9 cellular contexts compared by ENCODE assay signal in the genomic region with DNA sequence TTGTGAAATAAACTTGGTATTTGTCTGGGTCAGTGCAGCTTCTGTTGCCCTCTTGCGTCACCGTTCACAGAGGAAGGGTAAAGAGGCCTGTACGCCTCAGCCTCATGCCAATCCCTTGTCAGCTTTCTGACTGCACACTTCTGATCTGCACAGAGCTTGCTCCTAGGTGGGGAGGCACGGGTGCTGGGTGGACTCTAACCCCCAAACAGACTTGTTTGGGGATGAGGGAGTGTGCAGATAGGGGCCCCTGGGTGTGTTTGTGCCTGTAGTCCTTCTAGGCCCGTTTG. TPM values are rescaled to one million over a fixed set of nuclear protein-coding genes. Genes with fewer than 3 reads are reported as not detected.
DNase-seq lines count a peak whose midpoint lies in the region; ATAC-seq, FAIRE-seq and TF ChIP-seq lines count a peak whose summit lies in the region.
"Had no signal": no experiment of that assay in that cellular context is flagged by ENCODE, and none has a peak within 500 bp of the region (broad histone marks: within the 10 kb centered on the region; RNA-seq: fewer than 3 reads in every experiment).

No MANE protein-coding gene starts in this region.

- peaks cover 0 to 37% (median 0%) of the 10 kb centered on the region in 3 donors for H3K36me3 ChIP-seq in tibial nerve

- no peak for TF ChIP-seq POLR2A in tibial nerve (IDR thresholded peaks at IDR 0.05)

- FAIRE-seq in D721Med (lab: Jason Lieb, UNC): no peak
- FAIRE-seq: GM12892 had no signal

- peak overlapping the region; percentile 76 for H3K27ac ChIP-seq in C4-2B
- peak overlapping the region in 2 of 4 donors; percentile 46 to 73 for H3K27ac ChIP-seq in tibial nerve

- peak overlapping the region; percentile 90 to 97 (median 97) for H3K4me3 Mint-ChIP-seq in brain
- H3K4me3 Mint-ChIP-seq in natural killer cell treated with Interleukin-12 subunit alpha and Interleukin-12 subunit beta and Interleukin-15 and Interleukin-18, amount 100 ng/mL, for 72 hours: peak overlapping the region; percentile 89

- H3K9me3 Mint-ChIP-seq in brain: no peaks in the 10 kb centered on the region
- H3K9me3 Mint-ChIP-seq in natural killer cell treated with Interleukin-12 subunit alpha and Interleukin-12 subunit beta and Interleukin-15 and Interleukin-18, amount 100 ng/mL, for 72 hours: no peaks in the 10 kb centered on the region

- TF ChIP-seq CTCF in C4-2B (conservative IDR thresholded peaks at IDR 0.05) (no peak), LNCaP clone FGC (IDR thresholded peaks at IDR 0.05; ENCODE audit: control insufficient read depth, extremely low read depth, insufficient read depth) (no peak), brain (conservative IDR thresholded peaks at IDR 0.05) (no peak), D721Med (IDR thresholded peaks at IDR 0.05; ENCODE audit: insufficient read depth, missing control alignments) (no peak), tibial nerve (IDR thresholded peaks at IDR 0.05) (no peak)

- no peak for ATAC-seq in natural killer cell treated with Interleukin-12 subunit alpha and Interleukin-12 subunit beta and Interleukin-15 and Interleukin-18, amount 100 ng/mL, for 72 hours
- ATAC-seq in HG02798 (IDR thresholded peaks at IDR 0.05; ENCODE audit: poor library complexity, unreplicated experiment): no peak

- peaks cover 74% of the 10 kb centered on the region for H3K4me1 Mint-ChIP-seq in brain
- peaks cover 51 to 52% of the 10 kb centered on the region in 2 donors for H3K4me1 Mint-ChIP-seq in natural killer cell treated with Interleukin-12 subunit alpha and Interleukin-12 subunit beta and Interleukin-15 and Interleukin-18, amount 100 ng/mL, for 72 hours (ENCODE audit: low read depth in 2 of 2)

- peak overlapping the region; percentile 7 to 96 (median 86) for H3K27ac Mint-ChIP-seq in brain
- no peak overlapping the region for H3K27ac Mint-ChIP-seq in natural killer cell treated with Interleukin-12 subunit alpha and Interleukin-12 subunit beta and Interleukin-15 and Interleukin-18, amount 100 ng/mL, for 72 hours

- 66 to 70% methylated on average over 5 of the region's 5 CpGs for WGBS in tibial nerve, 2 donors

- TF ChIP-seq EP300 in tibial nerve (IDR thresholded peaks at IDR 0.05): no peak

- no peaks in the 10 kb centered on the region for H3K27me3 ChIP-seq in tibial nerve

- peaks cover 0 to 69% (median 28%) of the 10 kb centered on the region in 4 donors for H3K4me1 ChIP-seq in tibial nerve

- H3K36me3 Mint-ChIP-seq in brain: peaks cover 32% of the 10 kb centered on the region
- peaks cover 24% of the 10 kb centered on the region for H3K36me3 Mint-ChIP-seq in natural killer cell treated with Interleukin-12 subunit alpha and Interleukin-12 subunit beta and Interleukin-15 and Interleukin-18, amount 100 ng/mL, for 72 hours

- peak overlapping the region; percentile 65 for H3K4me3 ChIP-seq in LNCaP clone FGC (ENCODE audit: low read depth, low read length)
- H3K4me3 ChIP-seq in tibial nerve: no peak overlapping the region

- peaks cover 4% of the 10 kb centered on the region for H3K27me3 Mint-ChIP-seq in brain
- no peaks in the 10 kb centered on the region for H3K27me3 Mint-ChIP-seq in natural killer cell treated with Interleukin-12 subunit alpha and Interleukin-12 subunit beta and Interleukin-15 and Interleukin-18, amount 100 ng/mL, for 72 hours

- H3K9me3 ChIP-seq in tibial nerve: no peaks in the 10 kb centered on the region

- DNase-seq in LNCaP clone FGC (ENCODE audit: low read depth): no peak
- DNase-seq in natural killer cell treated with Interleukin-12 subunit alpha and Interleukin-12 subunit beta and Interleukin-15 and Interleukin-18, amount 100 ng/mL, for 72 hours (ENCODE audit: low spot score): no peak
- no peak for DNase-seq in D721Med (ENCODE audit: insufficient read length, low spot score)
- no peak for DNase-seq in NCI-H1417 treated with DMSO at 0.1 percent for 48 hours (lab: John Stamatoyannopoulos, UW)
- no peak for DNase-seq in tibial nerve (ENCODE audit: low spot score in 2 of 2)

RNA-seq across cellular contexts. Expression of a gene that starts 0.8 kb away (rescaled TPM):
- 91.9 TPM for polyA plus RNA-seq in brain (ENCODE audit: insufficient read depth, low read depth, low replicate concordance)
- 10 to 100 TPM; 12.8 to 48.6 TPM for total RNA-seq in natural killer cell treated with Interleukin-12 subunit alpha and Interleukin-12 subunit beta and Interleukin-15 and Interleukin-18, amount 100 ng/mL, for 72 hours
- 10 to 100 TPM; 15.5 to 49.8 (median 21.1) TPM for total RNA-seq in tibial nerve

RNA-seq across cellular contexts. Expression of a gene that starts 3.4 kb away (rescaled TPM):
- 273 TPM for polyA plus RNA-seq in brain (ENCODE audit: insufficient read depth, low read depth, low replicate concordance)
- total RNA-seq in natural killer cell treated with Interleukin-12 subunit alpha and Interleukin-12 subunit beta and Interleukin-15 and Interleukin-18, amount 100 ng/mL, for 72 hours: 100 to 1,000 TPM; 161 to 203 TPM
- 100 to 1,000 TPM; 101 to 132 (median 113) TPM for total RNA-seq in tibial nerve

RNA-seq across cellular contexts. Expression of a gene that starts 8.4 kb away (rescaled TPM):
- 27.6 TPM for polyA plus RNA-seq in brain (ENCODE audit: insufficient read depth, low read depth, low replicate concordance)
- total RNA-seq in natural killer cell treated with Interleukin-12 subunit alpha and Interleukin-12 subunit beta and Interleukin-15 and Interleukin-18, amount 100 ng/mL, for 72 hours: 10 to 100 TPM; 37.4 to 93.8 TPM
- 10 to 100 TPM; 25.7 to 41.7 (median 31.9) TPM for total RNA-seq in tibial nerve

RNA-seq across cellular contexts. Expression of a gene that starts 13.2 kb away (rescaled TPM):
- 18.4 TPM for polyA plus RNA-seq in brain (ENCODE audit: insufficient read depth, low read depth, low replicate concordance)
- total RNA-seq in natural killer cell treated with Interleukin-12 subunit alpha and Interleukin-12 subunit beta and Interleukin-15 and Interleukin-18, amount 100 ng/mL, for 72 hours: 1 to 10 TPM; 1.8 to 2.9 TPM
- 10 to 100 TPM in 1 of 4 donors, 1 to 10 TPM in 3; 5.4 to 18.8 (median 8.9) TPM for total RNA-seq in tibial nerve

RNA-seq across cellular contexts. Expression of a gene that starts 31.5 kb away (rescaled TPM):
- polyA plus RNA-seq in brain (ENCODE audit: insufficient read depth, low read depth, low replicate concordance): 99.2 TPM
- total RNA-seq in natural killer cell treated with Interleukin-12 subunit alpha and Interleukin-12 subunit beta and Interleukin-15 and Interleukin-18, amount 100 ng/mL, for 72 hours: 10 to 100 TPM; 28.4 to 43.1 TPM
- 10 to 100 TPM; 27.8 to 41.1 (median 31.2) TPM for total RNA-seq in tibial nerve

Comparison
In these comparisons a context has a peak if more than half of its experiments do, and no peak if none do; other contexts are left out.
1. H3K27ac Mint-ChIP-seq: peak in brain (5 of 5); none in natural killer cell treated with Interleukin-12 subunit alpha and Interleukin-12 subunit beta and Interleukin-15 and Interleukin-18, amount 100 ng/mL, for 72 hours (0 of 2).